Comparison of ENCODE assay signal across 1 cellular context in the genomic region with DNA sequence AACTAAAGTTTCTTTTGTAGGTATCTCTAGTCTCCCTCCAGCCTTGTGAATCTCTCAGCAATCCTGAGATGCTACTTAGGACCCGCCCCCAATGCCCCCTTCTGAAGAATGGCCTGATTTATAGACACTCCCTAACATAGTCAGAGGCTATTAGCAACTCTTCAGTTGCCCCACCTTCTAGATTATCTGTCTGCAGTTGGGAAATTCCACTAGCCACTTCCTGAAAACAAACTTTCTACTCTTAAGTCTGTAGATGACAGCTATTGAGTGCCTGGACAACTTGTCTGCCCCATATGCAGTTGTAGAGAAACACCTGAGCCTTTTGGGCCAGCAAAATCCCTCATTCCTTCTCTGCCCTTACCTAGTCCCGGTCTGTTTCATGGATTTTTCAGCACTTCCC.
A peak's percentile ranks its signal among the peaks of the same experiment; 100 is the strongest.
TF ChIP-seq lines count a peak whose summit lies in the region.

No MANE protein-coding gene starts in this region.

TF ChIP-seq in GM12878, 131 proteins besides CTCF, POLR2A, EP300 and RAD21 (continued from another document):
- 0 out of 2 replicates have a peak, but pooled peaks have one; percentile 28 for TF ChIP-seq ZBED1 (IDR thresholded peaks at IDR 0.05; ENCODE audit: borderline replicate concordance)
- peak; percentile 83 for TF ChIP-seq RUNX3 (IDR thresholded peaks at IDR 0.05; ENCODE audit: low read length)
- no peak for TF ChIP-seq BMI1 (IDR thresholded peaks at IDR 0.05; ENCODE audit: borderline replicate concordance)
- TF ChIP-seq DPF2 (IDR thresholded peaks at IDR 0.05): peak; percentile 56
- TF ChIP-seq CHD1 (IDR thresholded peaks at IDR 0.05; ENCODE audit: low read depth, low read length): no peak
- peak; percentile 84 for TF ChIP-seq JUNB (IDR thresholded peaks at IDR 0.05)
- TF ChIP-seq CBX5 (IDR thresholded peaks at IDR 0.05; ENCODE audit: low read depth): peak; percentile 56; the same call in 1 of the 2 replicates
- peak; percentile 50 for TF ChIP-seq RELA (IDR thresholded peaks at IDR 0.05; ENCODE audit: borderline replicate concordance, partially characterized antibody)
- peak; percentile 45; the same call in 1 of the 2 replicates for TF ChIP-seq ATF7 (IDR thresholded peaks at IDR 0.05; ENCODE audit: low read depth)
